ENCODE assay signal across 9 cellular contexts in genomic region chr7:140876519-140877248, GRCh38. TPM values are rescaled to one million over a fixed set of nuclear protein-coding genes. Genes with fewer than 3 reads are reported as not detected.
DNase-seq lines count a peak whose midpoint lies in the region; ATAC-seq lines count a peak whose summit lies in the region.
"Had no signal": no experiment of that assay in that cellular context is flagged by ENCODE, and none has a peak within 500 bp of the region (broad histone marks: within the 10 kb centered on the region; RNA-seq: fewer than 3 reads in every experiment).

No MANE protein-coding gene starts in this region.

- no peak overlapping the region for H2BK5ac ChIP-seq in mesenchymal stem cell (ENCODE audit: low read depth, low read length, poor library complexity, severe bottlenecking)

- H2BK15ac ChIP-seq in mesenchymal stem cell (ENCODE audit: low read depth, poor library complexity, severe bottlenecking): no peak overlapping the region

- H3K9ac ChIP-seq in mesenchymal stem cell (ENCODE audit: low read length): no peak overlapping the region

- no peak overlapping the region for H3K27ac Mint-ChIP-seq in activated CD4-positive, alpha-beta memory T cell treated with anti-CD3 and anti-CD28 coated beads, Interleukin-2, amount 10 ng/mL, durations not matched to agents 7 days and 5 days

- no peak overlapping the region for H3K18ac ChIP-seq in mesenchymal stem cell (ENCODE audit: low read depth in 1 of 2, low read length in 2 of 2)

- peaks cover 3% of the 10 kb centered on the region for H3K9me3 Mint-ChIP-seq in activated CD4-positive, alpha-beta memory T cell treated with anti-CD3 and anti-CD28 coated beads, Interleukin-2, amount 10 ng/mL, durations not matched to agents 7 days and 5 days

- H2BK120ac ChIP-seq in mesenchymal stem cell (ENCODE audit: low read depth, low read length): no peak overlapping the region

- CTCF ChIA-PET in activated CD4-positive, alpha-beta memory T cell treated with anti-CD3 and anti-CD28 coated beads, Interleukin-2, amount 10 ng/mL, durations not matched to agents 7 days and 5 days (lab: Charles Lee): no interaction called here

- in situ Hi-C loops in KBM-7 (cut with MboI; ENCODE audit: low pct_unique_long_range_greater_than_20kb, low sequenced_read_pairs): no loop called here

- H3K79me1 ChIP-seq in mesenchymal stem cell (replicated peaks; ENCODE audit: low read length, poor library complexity, severe bottlenecking): peaks cover 19% of the 10 kb centered on the region

- no peak overlapping the region for H2AFZ ChIP-seq in mesenchymal stem cell (ENCODE audit: low read depth, low read length)

- H4K8ac ChIP-seq in mesenchymal stem cell (ENCODE audit: low read length): no peak overlapping the region

- H3K4me1 ChIP-seq in mesenchymal stem cell (ENCODE audit: control insufficient read depth, insufficient read depth, low read depth, low read length) (peaks cover 6% of the 10 kb centered on the region), right cardiac atrium (ENCODE audit: control insufficient read depth, insufficient read depth, low read length) (peaks cover 2% of the 10 kb centered on the region)

- H3K27me3 ChIP-seq in mesenchymal stem cell (ENCODE audit: control insufficient read depth in 1 of 2, insufficient read depth in 1 of 2, low read length in 2 of 2) (no peaks in the 10 kb centered on the region), right cardiac atrium (ENCODE audit: control insufficient read depth, insufficient read depth) (no peaks in the 10 kb centered on the region)

- H3K23ac ChIP-seq in mesenchymal stem cell (ENCODE audit: low read length in 2 of 2): no peak overlapping the region

- POLR2A ChIA-PET in activated CD4-positive, alpha-beta memory T cell treated with anti-CD3 and anti-CD28 coated beads, Interleukin-2, amount 10 ng/mL, durations not matched to agents 7 days and 5 days (lab: Charles Lee): interaction anchor here (0.7 kb wide), 1 partner anchor 50 kb away, joined by 3 read pairs; no protein-coding TSS in a partner anchor

- intact Hi-C loops in right cardiac atrium (cut with DNase I): no loop called here

- no peaks in the 10 kb centered on the region for H3K36me3 ChIP-seq in mesenchymal stem cell (ENCODE audit: control insufficient read depth in 1 of 2, insufficient read depth in 2 of 2, low read depth in 1 of 2, low read length in 2 of 2)

- H3K4me3 ChIP-seq in mesenchymal stem cell (ENCODE audit: insufficient read depth in 1 of 2, low read depth in 1 of 2, low read length in 2 of 2) (no peak overlapping the region), right cardiac atrium (ENCODE audit: low read length) (no peak overlapping the region)

- H3K4me3 Mint-ChIP-seq in activated CD4-positive, alpha-beta memory T cell treated with anti-CD3 and anti-CD28 coated beads, Interleukin-2, amount 10 ng/mL, durations not matched to agents 7 days and 5 days: no peak overlapping the region

- H3K27ac ChIP-seq in mesenchymal stem cell (ENCODE audit: low read length, poor library complexity, severe bottlenecking) (no peak overlapping the region), right cardiac atrium (ENCODE audit: low read length) (no peak overlapping the region)

- peaks cover 16% of the 10 kb centered on the region for H3K36me3 Mint-ChIP-seq in activated CD4-positive, alpha-beta memory T cell treated with anti-CD3 and anti-CD28 coated beads, Interleukin-2, amount 10 ng/mL, durations not matched to agents 7 days and 5 days (ENCODE audit: low read depth)

- no peak overlapping the region for H3K14ac ChIP-seq in mesenchymal stem cell (ENCODE audit: low read length in 2 of 2)

- no peak overlapping the region for H3K4ac ChIP-seq in mesenchymal stem cell (ENCODE audit: low read depth in 1 of 2, low read length in 2 of 2)

- ATAC-seq in GM18519 (IDR thresholded peaks at IDR 0.05; ENCODE audit: low FRiP score, unreplicated experiment) (peak; percentile 89), HG02840 (IDR thresholded peaks at IDR 0.05; ENCODE audit: low FRiP score, unreplicated experiment) (peak; percentile 73), HG03039 (IDR thresholded peaks at IDR 0.05; ENCODE audit: unreplicated experiment) (no peak), right cardiac atrium (no peak)

- H3K9me3 ChIP-seq in mesenchymal stem cell (ENCODE audit: control insufficient read depth, low read length) (no peaks in the 10 kb centered on the region), right cardiac atrium (ENCODE audit: control insufficient read depth, low read length) (no peaks in the 10 kb centered on the region)

- no peak overlapping the region for H4K91ac ChIP-seq in mesenchymal stem cell (ENCODE audit: low read length)

- WGBS in mesenchymal stem cell: no CpG with 5 or more reads among the region's 2 CpGs
- WGBS in right cardiac atrium: 62% methylated on average over 2 of the region's 2 CpGs

- no peak overlapping the region for H2AK5ac ChIP-seq in mesenchymal stem cell (ENCODE audit: low read length, severe bottlenecking)

- no peak overlapping the region for H3K4me2 ChIP-seq in mesenchymal stem cell (ENCODE audit: low read length, poor library complexity, severe bottlenecking)

- no peaks in the 10 kb centered on the region for H3K27me3 Mint-ChIP-seq in activated CD4-positive, alpha-beta memory T cell treated with anti-CD3 and anti-CD28 coated beads, Interleukin-2, amount 10 ng/mL, durations not matched to agents 7 days and 5 days

- DNase-seq in OCI-M1 (lab: John Stamatoyannopoulos, UW) (peak; percentile 1), mesenchymal stem cell (peak; percentile 79), KBM-7 (no peak), right cardiac atrium (no peak)
- DNase-seq in activated CD4-positive, alpha-beta memory T cell treated with anti-CD3 and anti-CD28 coated beads, Interleukin-2, amount 10 ng/mL, durations not matched to agents 7 days and 5 days: no peak
- DNase-seq: NK-92 treated with Interleukin-12 subunit alpha and Interleukin-12 subunit beta, amount 100 ng/mL, for 24 hours had no signal

- peaks cover 28% of the 10 kb centered on the region for H3K4me1 Mint-ChIP-seq in activated CD4-positive, alpha-beta memory T cell treated with anti-CD3 and anti-CD28 coated beads, Interleukin-2, amount 10 ng/mL, durations not matched to agents 7 days and 5 days

- H2BK12ac ChIP-seq in mesenchymal stem cell (ENCODE audit: low read length in 2 of 2): no peak overlapping the region

RNA-seq across cellular contexts. Expression of gene BRAF, which starts 48.0 kb away (rescaled TPM):
- 7.6 TPM for polyA plus RNA-seq in mesenchymal stem cell (2013, experiment 1 of 2)
- polyA plus RNA-seq in mesenchymal stem cell (2013, experiment 2 of 2): 8.0 TPM
- total RNA-seq in activated CD4-positive, alpha-beta memory T cell treated with anti-CD3 and anti-CD28 coated beads, Interleukin-2, amount 10 ng/mL, durations not matched to agents 7 days and 5 days: 10 to 100 TPM; 30.3 to 30.9 TPM
- total RNA-seq in right cardiac atrium: 10 to 100 TPM; 23.6 to 29.3 (median 27.2) TPM
- polyA plus RNA-seq in right cardiac atrium: 8.4 TPM

Comparison
In these comparisons a context has a peak if more than half of its experiments do, and no peak if none do; other contexts are left out.
1. ATAC-seq: peak in GM18519 (single experiment) and HG02840 (single experiment); none in HG03039 (single experiment) and right cardiac atrium (0 of 2).
2. DNase-seq: peak in OCI-M1 (single experiment) and mesenchymal stem cell (single experiment); none in KBM-7 (single experiment), activated CD4-positive, alpha-beta memory T cell treated with anti-CD3 and anti-CD28 coated beads, Interleukin-2, amount 10 ng/mL, durations not matched to agents 7 days and 5 days (single experiment) and right cardiac atrium (0 of 3).